ENCODE assay signal across 1 cellular context in the genomic region with DNA sequence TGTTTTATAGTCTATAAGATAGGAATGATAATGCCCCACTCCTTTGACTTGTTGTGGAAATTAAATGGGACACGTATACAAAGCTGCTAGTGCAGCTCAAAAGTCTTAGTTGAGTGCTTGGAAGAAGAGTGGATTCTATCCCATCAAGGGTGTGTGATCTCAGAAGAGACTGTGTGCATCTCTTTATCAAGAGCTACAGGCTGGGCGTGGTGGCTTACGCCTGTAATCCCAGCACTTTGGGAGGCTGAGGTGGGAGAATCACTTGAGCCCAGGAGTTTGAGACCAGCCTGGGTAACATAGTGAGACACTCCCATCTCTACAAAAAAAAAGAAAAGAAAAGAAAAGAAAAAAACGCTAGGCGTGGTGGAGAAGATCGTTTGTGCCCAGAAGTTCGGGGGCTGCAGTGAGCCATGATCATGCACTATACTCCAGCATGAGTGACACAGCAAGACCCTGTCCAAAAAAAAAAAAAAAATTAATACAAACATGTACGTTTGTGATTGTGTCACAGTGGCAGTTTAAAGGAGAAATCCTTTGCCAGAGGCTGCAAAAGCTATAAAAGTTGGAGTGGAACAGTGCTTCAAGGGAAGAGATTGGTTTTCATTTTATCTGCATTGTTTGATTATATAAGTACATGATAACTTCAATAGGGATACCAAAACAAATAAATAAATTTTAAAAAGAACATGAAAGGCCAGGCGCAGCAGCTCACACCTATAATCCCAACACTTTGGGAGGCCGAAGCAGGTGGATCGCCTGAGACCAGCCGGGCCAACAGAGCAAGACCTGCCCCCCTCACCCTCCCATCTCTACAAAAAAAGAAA.
TF ChIP-seq lines count a peak whose summit lies in the region.

No MANE protein-coding gene starts in this region.

TF ChIP-seq in GM23338, 12 proteins besides CTCF, POLR2A, EP300 and RAD21:
- TF ChIP-seq, protein P1, sequence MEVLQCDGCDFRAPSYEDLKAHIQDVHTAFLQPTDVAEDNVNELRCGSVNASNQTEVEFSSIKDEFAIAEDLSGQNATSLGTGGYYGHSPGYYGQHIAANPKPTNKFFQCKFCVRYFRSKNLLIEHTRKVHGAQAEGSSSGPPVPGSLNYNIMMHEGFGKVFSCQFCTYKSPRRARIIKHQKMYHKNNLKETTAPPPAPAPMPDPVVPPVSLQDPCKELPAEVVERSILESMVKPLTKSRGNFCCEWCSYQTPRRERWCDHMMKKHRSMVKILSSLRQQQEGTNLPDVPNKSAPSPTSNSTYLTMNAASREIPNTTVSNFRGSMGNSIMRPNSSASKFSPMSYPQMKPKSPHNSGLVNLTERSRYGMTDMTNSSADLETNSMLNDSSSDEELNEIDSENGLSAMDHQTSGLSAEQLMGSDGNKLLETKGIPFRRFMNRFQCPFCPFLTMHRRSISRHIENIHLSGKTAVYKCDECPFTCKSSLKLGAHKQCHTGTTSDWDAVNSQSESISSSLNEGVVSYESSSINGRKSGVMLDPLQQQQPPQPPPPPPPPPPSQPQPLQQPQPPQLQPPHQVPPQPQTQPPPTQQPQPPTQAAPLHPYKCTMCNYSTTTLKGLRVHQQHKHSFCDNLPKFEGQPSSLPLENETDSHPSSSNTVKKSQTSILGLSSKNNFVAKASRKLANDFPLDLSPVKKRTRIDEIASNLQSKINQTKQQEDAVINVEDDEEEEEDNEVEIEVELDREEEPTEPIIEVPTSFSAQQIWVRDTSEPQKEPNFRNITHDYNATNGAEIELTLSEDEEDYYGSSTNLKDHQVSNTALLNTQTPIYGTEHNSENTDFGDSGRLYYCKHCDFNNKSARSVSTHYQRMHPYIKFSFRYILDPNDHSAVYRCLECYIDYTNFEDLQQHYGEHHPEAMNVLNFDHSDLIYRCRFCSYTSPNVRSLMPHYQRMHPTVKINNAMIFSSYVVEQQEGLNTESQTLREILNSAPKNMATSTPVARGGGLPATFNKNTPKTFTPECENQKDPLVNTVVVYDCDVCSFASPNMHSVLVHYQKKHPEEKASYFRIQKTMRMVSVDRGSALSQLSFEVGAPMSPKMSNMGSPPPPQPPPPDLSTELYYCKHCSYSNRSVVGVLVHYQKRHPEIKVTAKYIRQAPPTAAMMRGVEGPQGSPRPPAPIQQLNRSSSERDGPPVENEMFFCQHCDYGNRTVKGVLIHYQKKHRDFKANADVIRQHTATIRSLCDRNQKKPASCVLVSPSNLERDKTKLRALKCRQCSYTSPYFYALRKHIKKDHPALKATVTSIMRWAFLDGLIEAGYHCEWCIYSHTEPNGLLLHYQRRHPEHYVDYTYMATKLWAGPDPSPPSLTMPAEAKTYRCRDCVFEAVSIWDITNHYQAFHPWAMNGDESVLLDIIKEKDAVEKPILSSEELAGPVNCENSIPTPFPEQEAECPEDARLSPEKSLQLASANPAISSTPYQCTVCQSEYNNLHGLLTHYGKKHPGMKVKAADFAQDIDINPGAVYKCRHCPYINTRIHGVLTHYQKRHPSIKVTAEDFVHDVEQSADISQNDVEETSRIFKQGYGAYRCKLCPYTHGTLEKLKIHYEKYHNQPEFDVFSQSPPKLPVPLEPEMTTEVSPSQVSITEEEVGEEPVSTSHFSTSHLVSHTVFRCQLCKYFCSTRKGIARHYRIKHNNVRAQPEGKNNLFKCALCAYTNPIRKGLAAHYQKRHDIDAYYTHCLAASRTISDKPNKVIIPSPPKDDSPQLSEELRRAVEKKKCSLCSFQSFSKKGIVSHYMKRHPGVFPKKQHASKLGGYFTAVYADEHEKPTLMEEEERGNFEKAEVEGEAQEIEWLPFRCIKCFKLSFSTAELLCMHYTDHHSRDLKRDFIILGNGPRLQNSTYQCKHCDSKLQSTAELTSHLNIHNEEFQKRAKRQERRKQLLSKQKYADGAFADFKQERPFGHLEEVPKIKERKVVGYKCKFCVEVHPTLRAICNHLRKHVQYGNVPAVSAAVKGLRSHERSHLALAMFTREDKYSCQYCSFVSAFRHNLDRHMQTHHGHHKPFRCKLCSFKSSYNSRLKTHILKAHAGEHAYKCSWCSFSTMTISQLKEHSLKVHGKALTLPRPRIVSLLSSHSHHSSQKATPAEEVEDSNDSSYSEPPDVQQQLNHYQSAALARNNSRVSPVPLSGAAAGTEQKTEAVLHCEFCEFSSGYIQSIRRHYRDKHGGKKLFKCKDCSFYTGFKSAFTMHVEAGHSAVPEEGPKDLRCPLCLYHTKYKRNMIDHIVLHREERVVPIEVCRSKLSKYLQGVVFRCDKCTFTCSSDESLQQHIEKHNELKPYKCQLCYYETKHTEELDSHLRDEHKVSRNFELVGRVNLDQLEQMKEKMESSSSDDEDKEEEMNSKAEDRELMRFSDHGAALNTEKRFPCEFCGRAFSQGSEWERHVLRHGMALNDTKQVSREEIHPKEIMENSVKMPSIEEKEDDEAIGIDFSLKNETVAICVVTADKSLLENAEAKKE (CRISPR knock-in tag; IDR thresholded peaks at IDR 0.05), result no peak
- TF ChIP-seq, protein P2, sequence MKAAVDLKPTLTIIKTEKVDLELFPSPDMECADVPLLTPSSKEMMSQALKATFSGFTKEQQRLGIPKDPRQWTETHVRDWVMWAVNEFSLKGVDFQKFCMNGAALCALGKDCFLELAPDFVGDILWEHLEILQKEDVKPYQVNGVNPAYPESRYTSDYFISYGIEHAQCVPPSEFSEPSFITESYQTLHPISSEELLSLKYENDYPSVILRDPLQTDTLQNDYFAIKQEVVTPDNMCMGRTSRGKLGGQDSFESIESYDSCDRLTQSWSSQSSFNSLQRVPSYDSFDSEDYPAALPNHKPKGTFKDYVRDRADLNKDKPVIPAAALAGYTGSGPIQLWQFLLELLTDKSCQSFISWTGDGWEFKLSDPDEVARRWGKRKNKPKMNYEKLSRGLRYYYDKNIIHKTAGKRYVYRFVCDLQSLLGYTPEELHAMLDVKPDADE (IDR thresholded peaks at IDR 0.05), result no peak
- TF ChIP-seq ZNF114 (CRISPR knock-in tag; IDR thresholded peaks at IDR 0.05) (no peak), JUNB (IDR thresholded peaks at IDR 0.05; ENCODE audit: unreplicated experiment) (no peak), EZH2phosphoT487 (IDR thresholded peaks at IDR 0.05; ENCODE audit: unreplicated experiment) (no peak), ZNF331 (CRISPR knock-in tag; IDR thresholded peaks at IDR 0.05; ENCODE audit: low read depth) (no peak)
- TF ChIP-seq, protein P3, sequence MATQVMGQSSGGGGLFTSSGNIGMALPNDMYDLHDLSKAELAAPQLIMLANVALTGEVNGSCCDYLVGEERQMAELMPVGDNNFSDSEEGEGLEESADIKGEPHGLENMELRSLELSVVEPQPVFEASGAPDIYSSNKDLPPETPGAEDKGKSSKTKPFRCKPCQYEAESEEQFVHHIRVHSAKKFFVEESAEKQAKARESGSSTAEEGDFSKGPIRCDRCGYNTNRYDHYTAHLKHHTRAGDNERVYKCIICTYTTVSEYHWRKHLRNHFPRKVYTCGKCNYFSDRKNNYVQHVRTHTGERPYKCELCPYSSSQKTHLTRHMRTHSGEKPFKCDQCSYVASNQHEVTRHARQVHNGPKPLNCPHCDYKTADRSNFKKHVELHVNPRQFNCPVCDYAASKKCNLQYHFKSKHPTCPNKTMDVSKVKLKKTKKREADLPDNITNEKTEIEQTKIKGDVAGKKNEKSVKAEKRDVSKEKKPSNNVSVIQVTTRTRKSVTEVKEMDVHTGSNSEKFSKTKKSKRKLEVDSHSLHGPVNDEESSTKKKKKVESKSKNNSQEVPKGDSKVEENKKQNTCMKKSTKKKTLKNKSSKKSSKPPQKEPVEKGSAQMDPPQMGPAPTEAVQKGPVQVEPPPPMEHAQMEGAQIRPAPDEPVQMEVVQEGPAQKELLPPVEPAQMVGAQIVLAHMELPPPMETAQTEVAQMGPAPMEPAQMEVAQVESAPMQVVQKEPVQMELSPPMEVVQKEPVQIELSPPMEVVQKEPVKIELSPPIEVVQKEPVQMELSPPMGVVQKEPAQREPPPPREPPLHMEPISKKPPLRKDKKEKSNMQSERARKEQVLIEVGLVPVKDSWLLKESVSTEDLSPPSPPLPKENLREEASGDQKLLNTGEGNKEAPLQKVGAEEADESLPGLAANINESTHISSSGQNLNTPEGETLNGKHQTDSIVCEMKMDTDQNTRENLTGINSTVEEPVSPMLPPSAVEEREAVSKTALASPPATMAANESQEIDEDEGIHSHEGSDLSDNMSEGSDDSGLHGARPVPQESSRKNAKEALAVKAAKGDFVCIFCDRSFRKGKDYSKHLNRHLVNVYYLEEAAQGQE (IDR thresholded peaks at IDR 0.05; ENCODE audit: unreplicated experiment), result no peak
